9 cellular contexts compared by ENCODE assay signal in the genomic region with DNA sequence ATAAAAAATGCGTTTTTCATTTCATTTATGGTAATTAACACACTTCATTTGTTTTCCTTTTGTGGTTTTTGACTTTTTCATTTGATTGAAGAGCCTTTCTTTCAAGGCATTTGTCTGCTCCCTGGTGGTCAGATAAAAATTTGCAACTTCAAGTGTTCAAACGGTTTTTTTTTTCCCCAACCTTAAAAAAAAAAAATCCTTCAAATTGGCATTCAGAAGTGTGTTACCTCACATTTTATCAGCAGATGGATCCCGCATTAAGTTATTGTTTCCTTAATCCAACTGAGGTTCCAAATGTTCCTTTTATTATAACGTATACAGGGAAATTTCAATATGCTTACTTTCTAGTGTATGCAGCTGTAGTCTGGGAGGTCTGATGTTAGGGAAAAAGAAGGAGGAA. TPM values are rescaled to one million over a fixed set of nuclear protein-coding genes. Genes with fewer than 3 reads are reported as not detected.
DNase-seq lines count a peak whose midpoint lies in the region; ATAC-seq and TF ChIP-seq lines count a peak whose summit lies in the region.
"Had no signal": no experiment of that assay in that cellular context is flagged by ENCODE, and none has a peak within 500 bp of the region (broad histone marks: within the 10 kb centered on the region; RNA-seq: fewer than 3 reads in every experiment).

No MANE protein-coding gene starts in this region.

- H3K4me3 ChIP-seq in AG04450 (ENCODE audit: low read depth, low read length) (no peak overlapping the region), astrocyte of the spinal cord (ENCODE audit: low read depth, low read length) (no peak overlapping the region), lung (no peak overlapping the region)

- CTCF ChIA-PET in AG04450 (lab: Charles Lee) = interaction anchor here (0.6 to 4.4 kb wide), 11 partner anchors 12 to 569 kb away, joined by 3 to 29 read pairs (median 3); no protein-coding TSS in a partner anchor

- ATAC-seq in GM18502 (IDR thresholded peaks at IDR 0.05; ENCODE audit: poor library complexity, unreplicated experiment) = peak; percentile 27
- ATAC-seq in lung (ENCODE audit: insufficient read depth, low FRiP score) = no peak
- no peak for ATAC-seq in GM19452 (IDR thresholded peaks at IDR 0.05; ENCODE audit: unreplicated experiment)
- ATAC-seq in GM21390 (IDR thresholded peaks at IDR 0.05; ENCODE audit: unreplicated experiment) = no peak
- no peak for ATAC-seq in HG02981 (IDR thresholded peaks at IDR 0.05; ENCODE audit: unreplicated experiment)

- H3K9me3 ChIP-seq in AG04450 (ENCODE audit: control insufficient read depth, insufficient read depth, low read length) (no peaks in the 10 kb centered on the region), lung (ENCODE audit: control insufficient read depth in 2 of 2, insufficient read depth in 1 of 2, low read length in 1 of 2) (no peaks in the 10 kb centered on the region)

- no peaks in the 10 kb centered on the region for H3K4me1 ChIP-seq in lung (ENCODE audit: control insufficient read depth in 2 of 2, insufficient read depth in 2 of 2, low read length in 2 of 2)

- H3K27ac ChIP-seq in AG04450 (ENCODE audit: low read depth, low read length) (no peak overlapping the region), lung (ENCODE audit: low read depth in 1 of 2, low read length in 1 of 2) (no peak overlapping the region)

- POLR2A ChIA-PET in AG04450 (lab: Yijun Ruan, JAX) = no interaction called here

- DNase-seq in AG04450 (ENCODE audit: low read depth, low spot score) (no peak), NCI-H1694 (lab: John Stamatoyannopoulos, UW) (peak; percentile 68), astrocyte of the spinal cord (ENCODE audit: low read depth, low spot score) (peak; percentile 78), lung (ENCODE audit: low spot score) (no peak)

- 6 to 10% methylated on average over 4 of the region's 4 CpGs for WGBS in lung, 2 donors

- H3K27me3 ChIP-seq in AG04450 (ENCODE audit: control insufficient read depth, insufficient read depth, low read length) = no peaks in the 10 kb centered on the region
- no peaks in the 10 kb centered on the region for H3K27me3 ChIP-seq in lung (ENCODE audit: control insufficient read depth, insufficient read depth)

- TF ChIP-seq CTCF in AG04450 (IDR thresholded peaks at IDR 0.05; ENCODE audit: low read depth, low read length) = peak; percentile 70
- peak; percentile 50 for TF ChIP-seq CTCF in astrocyte of the spinal cord (IDR thresholded peaks at IDR 0.05; ENCODE audit: low read depth, low read length)
- TF ChIP-seq CTCF in lung (IDR thresholded peaks at IDR 0.05; ENCODE audit: control extremely low read depth, extremely low read depth) = peak; percentile 8

- H3K36me3 ChIP-seq in lung (ENCODE audit: control insufficient read depth in 2 of 2, insufficient read depth in 2 of 2, low read length in 2 of 2) = no peaks in the 10 kb centered on the region

- in situ Hi-C loops in astrocyte of the spinal cord (cut with HindIII; ENCODE audit: low sequenced_read_pairs) = no loop called here

RNA-seq across cellular contexts. Expression of a gene that starts 47.2 kb away (rescaled TPM):
- polyA plus RNA-seq in AG04450 (2011; rRNA removed) = not detected in 2 replicates
- not detected in 2 replicates for polyA minus RNA-seq in AG04450 (2011; rRNA and poly(A)+ RNA removed)
- total RNA-seq in lung = not detected
- not detected for polyA plus RNA-seq in lung
- polyA plus RNA-seq: esophagus had no signal

RNA-seq across cellular contexts. Expression of a gene that starts 56.4 kb away (rescaled TPM):
- polyA plus RNA-seq in AG04450 (2011; rRNA removed) = not detected in 2 replicates
- polyA minus RNA-seq in AG04450 (2011; rRNA and poly(A)+ RNA removed) = not detected in 2 replicates
- not detected for total RNA-seq in lung
- not detected for polyA plus RNA-seq in lung
- polyA plus RNA-seq: esophagus had no signal

Comparison
In these comparisons a context has a peak if more than half of its experiments do, and no peak if none do; other contexts are left out.
1. DNase-seq: peak in NCI-H1694 (single experiment) and astrocyte of the spinal cord (single experiment); none in AG04450 (single experiment) and lung (single experiment).
2. CTCF ChIP-seq: peak in every context shown above with its lines; median percentile 70 in AG04450; 50 in astrocyte of the spinal cord; 8 in lung.